2 cellular contexts compared by ENCODE assay signal in the genomic region with DNA sequence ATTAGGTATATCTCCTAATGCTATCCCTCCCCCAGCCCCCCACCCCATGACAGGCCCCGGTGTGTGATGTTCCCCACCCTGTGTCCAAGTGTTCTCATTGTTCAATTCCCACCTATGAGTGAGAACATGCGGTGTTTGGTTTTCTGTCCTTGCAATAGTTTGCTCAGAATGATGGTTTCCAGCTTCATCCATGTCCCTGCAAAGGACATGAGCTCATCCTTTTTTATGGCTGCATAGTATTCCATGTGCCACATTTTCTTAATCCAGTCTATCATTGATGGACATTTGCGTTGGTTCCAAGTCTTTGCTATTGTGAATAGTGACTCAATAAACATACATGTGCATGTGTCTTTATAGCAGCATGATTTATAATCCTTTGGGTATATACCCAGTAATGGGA. TPM values are rescaled to one million over a fixed set of nuclear protein-coding genes. Genes with fewer than 3 reads are reported as not detected.
DNase-seq lines count a peak whose midpoint lies in the region; ATAC-seq, FAIRE-seq and TF ChIP-seq lines count a peak whose summit lies in the region.
"Not testable (repeated sequence)": the region's sequence is repeated elsewhere in the genome, so short reads cannot be mapped to it uniquely, and the experiment has no call there.

No MANE protein-coding gene starts in this region.

- CTCF ChIA-PET in HEK293 (lab: Yijun Ruan, JAX); K562 (lab: Yijun Ruan, JAX; ENCODE audit: low intra/inter-chr PET ratio): not testable (repeated sequence)

- not testable (repeated sequence) for H3K9me1 ChIP-seq in K562 (ENCODE audit: control insufficient read depth, insufficient read depth, low read length)

- intact Hi-C loops in K562 (cut with micrococcal nuclease) = not testable (repeated sequence)

- ATAC-seq in K562 = not testable (repeated sequence)

- H3K27me3 ChIP-seq in K562 (ENCODE audit: control insufficient read depth in 2 of 2, insufficient read depth in 2 of 2, low read length in 2 of 2) = peaks cover 6 to 13% of the 10 kb centered on the region in 2 experiments; a peak in 2 of 5 replicates

- FAIRE-seq in K562 (lab: Jason Lieb, UNC) = not testable (repeated sequence)

- H3K4me2 ChIP-seq in K562 (ENCODE audit: insufficient read depth, low read length) = not testable (repeated sequence)

- DNase-seq in K562 (ENCODE audit: extremely low read depth in 1 of 4, low spot score in 3 of 4) = not testable (repeated sequence)

- H3K79me2 ChIP-seq in K562 (ENCODE audit: control insufficient read depth, insufficient read depth, low read length) = not testable (repeated sequence)

- 0% methylated on average over 1 of the region's 3 CpGs for WGBS in K562 (ENCODE audit: insufficient coverage, low coverage, missing lambda C conversion rate)

- H3K27ac ChIP-seq in HEK293 (ENCODE audit: extremely low read depth, low read depth, low read length); K562 (ENCODE audit: extremely low read depth, low read depth, low read length): not testable (repeated sequence)

- TF ChIP-seq POLR2A in K562 (conservative IDR thresholded peaks at IDR 0.05) = not testable (repeated sequence)

- not testable (repeated sequence) for H3K4me1 ChIP-seq in HEK293 (ENCODE audit: control insufficient read depth, insufficient read depth, low read length); K562 (replicated peaks in 1 of 2; ENCODE audit: control insufficient read depth in 2 of 2, insufficient read depth in 2 of 2, low read length in 2 of 2)

- not testable (repeated sequence) for TF ChIP-seq CTCF in HEK293 (tag by site-specific recombination; IDR thresholded peaks at IDR 0.05); K562 (IDR thresholded peaks at IDR 0.05 in 2 of 3, conservative IDR thresholded peaks at IDR 0.05 in 1 of 3; ENCODE audit: insufficient read depth in 2 of 3, low read depth in 1 of 3, low read length in 3 of 3)

- in situ Hi-C loops in K562 (cut with MboI) = not testable (repeated sequence)

- TF ChIP-seq EP300 in K562 (IDR thresholded peaks at IDR 0.05; ENCODE audit: low read length) = not testable (repeated sequence)

- not testable (repeated sequence) for BruUV-seq in K562 (replicated peaks; lab: Mats Ljungman, UMichigan)

- not testable (repeated sequence) for TF ChIP-seq RAD21 in K562 (CRISPR knock-in tag; conservative IDR thresholded peaks at IDR 0.05 in 1 of 2, IDR thresholded peaks at IDR 0.05 in 1 of 2)

- H4K20me1 ChIP-seq in K562 (replicated peaks; ENCODE audit: control insufficient read depth, insufficient read depth, low read length) = not testable (repeated sequence)

- H3K36me3 ChIP-seq in HEK293 (ENCODE audit: control insufficient read depth in 2 of 2, insufficient read depth in 1 of 2, low read length in 2 of 2); K562 (ENCODE audit: control insufficient read depth, insufficient read depth, low read length): not testable (repeated sequence)

- not testable (repeated sequence) for H3K9ac ChIP-seq in K562 (ENCODE audit: insufficient read depth in 1 of 2, low read depth in 2 of 2, low read length in 2 of 2)

- H3K9me3 ChIP-seq in HEK293 (ENCODE audit: control insufficient read depth, insufficient read depth, low read depth, low read length); K562 (replicated peaks; ENCODE audit: control insufficient read depth, insufficient read depth, low read depth, low read length): not testable (repeated sequence)

- not testable (repeated sequence) for H2AFZ ChIP-seq in K562 (ENCODE audit: low read depth, low read length)

- POLR2A ChIA-PET in HEK293 (lab: Yijun Ruan, JAX); K562 (lab: Yijun Ruan, JAX): not testable (repeated sequence)

- not testable (repeated sequence) for H3K4me3 ChIP-seq in HEK293 (ENCODE audit: low read depth, low read length); K562

TF ChIP-seq in HEK293, 187 proteins besides CTCF, POLR2A, EP300 and RAD21:
- TF ChIP-seq, protein P1, sequence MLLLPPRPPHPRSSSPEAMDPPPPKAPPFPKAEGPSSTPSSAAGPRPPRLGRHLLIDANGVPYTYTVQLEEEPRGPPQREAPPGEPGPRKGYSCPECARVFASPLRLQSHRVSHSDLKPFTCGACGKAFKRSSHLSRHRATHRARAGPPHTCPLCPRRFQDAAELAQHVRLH (tag by site-specific recombination; IDR thresholded peaks at IDR 0.05) = 0 out of 2 replicates have a peak, but pooled peaks have one; percentile 13
- TF ChIP-seq ZNF146 (tag by site-specific recombination; IDR thresholded peaks at IDR 0.05) = peak; percentile 94

TF ChIP-seq in K562, 482 proteins besides CTCF, POLR2A, EP300 and RAD21:
- peak; percentile 50 for TF ChIP-seq ZNF146 (CRISPR knock-in tag; IDR thresholded peaks at IDR 0.05; ENCODE audit: unreplicated experiment)

RNA-seq across cellular contexts. Expression of a gene that starts 18.7 kb away (rescaled TPM):
- 15.3 and 51.2 TPM in 2 replicates for total RNA-seq in K562 (2011; cell fraction: chromatin; rRNA removed; ENCODE audit: low replicate concordance)
- total RNA-seq in K562 (2011; cell fraction: nucleolus; rRNA removed) = 15.2 and 21.3 TPM in 2 replicates
- 17.3 and 22.5 TPM in 2 replicates for total RNA-seq in K562 (2011; cell fraction: nucleoplasm; rRNA removed)
- total RNA-seq in K562 (2014; rRNA removed) = 6.0 and 7.2 TPM in 2 replicates
- 8.0 and 8.3 TPM in 2 replicates for total RNA-seq in K562 (2014; rRNA removed; fragmentation: Illumina TruSeq; extraction: Trizol)
- total RNA-seq in K562 (2015; rRNA removed; fragmentation: Illumina TruSeq; extraction: Trizol) = 6.9 and 7.2 TPM in 2 replicates
- total RNA-seq in K562 (2021) = 6.5 and 8.8 TPM in 2 replicates
- 1.3 and 1.8 TPM in 2 replicates for polyA plus RNA-seq in K562 (2011; rRNA removed)
- 0.41 and 1.2 TPM in 2 replicates for polyA plus RNA-seq in K562 (2011; cell fraction: cytosol; rRNA removed)
- 1.1 and 1.4 TPM in 2 replicates for polyA plus RNA-seq in K562 (2011; cell fraction: nucleus; rRNA removed)
- 2.5 and 2.7 TPM in 2 replicates for polyA plus RNA-seq in K562 (2012)
- polyA plus RNA-seq in K562 (2014; fragmentation: Illumina TruSeq; extraction: Trizol) = 2.0 and 3.2 TPM in 2 replicates
- 1 to 10 TPM; 1.5 to 1.9 TPM for polyA plus RNA-seq in K562 (2014; fragmentation: Nextera tagmentation; extraction: Ambion mirVana)
- 5.1 and 5.6 TPM in 2 replicates for polyA plus RNA-seq in K562 (2014; rRNA removed)
- polyA minus RNA-seq in K562 (2011; rRNA and poly(A)+ RNA removed) = 14.4 and 22.5 TPM in 2 replicates
- 9.6 and 12.3 TPM in 2 replicates for polyA minus RNA-seq in K562 (2011; cell fraction: cytosol; rRNA and poly(A)+ RNA removed)
- 11.4 and 17.2 TPM in 2 replicates for polyA minus RNA-seq in K562 (2011; cell fraction: nucleus; rRNA and poly(A)+ RNA removed)
